In genomic region chr4:139454111-139454600, GRCh38 we compare ENCODE assay signal across 8 cellular contexts. TPM values are rescaled to one million over a fixed set of nuclear protein-coding genes. Genes with fewer than 3 reads are reported as not detected.
A peak's percentile ranks its signal among the peaks of the same experiment; 100 is the strongest.
DNase-seq lines count a peak whose midpoint lies in the region; ATAC-seq lines count a peak whose summit lies in the region.

Gene RAB33B (plus strand): TSS chr4:139454121. CDS start chr4:139454196, 75 bp downstream.

- H3K36me3 Mint-ChIP-seq in stimulated activated naive CD8-positive, alpha-beta T cell treated with anti-CD3 and anti-CD28 coated beads, Interleukin-15, Interleukin-2, amounts not matched to agents 100 ng/mL and 50 ng/mL, for 24 hours (ENCODE audit: low read depth), result peaks cover 7% of the 10 kb centered on the region
- peaks cover 7% of the 10 kb centered on the region for H3K36me3 Mint-ChIP-seq in T-cell

- POLR2A ChIA-PET in T-cell (lab: Charles Lee), result interaction anchor here in 1 of 2 donors (1.5 kb wide), 1 partner anchor 102 kb away, joined by 7 read pairs; the partner anchor contains the start of gene SETD7

- H3K4me1 Mint-ChIP-seq in stimulated activated naive CD8-positive, alpha-beta T cell treated with anti-CD3 and anti-CD28 coated beads, Interleukin-15, Interleukin-2, amounts not matched to agents 100 ng/mL and 50 ng/mL, for 24 hours (ENCODE audit: low read depth), result peaks cover 66% of the 10 kb centered on the region
- H3K4me1 Mint-ChIP-seq in T-cell, result peaks cover 62 to 71% (median 63%) of the 10 kb centered on the region in 3 donors

- H3K27ac Mint-ChIP-seq in stimulated activated naive CD8-positive, alpha-beta T cell treated with anti-CD3 and anti-CD28 coated beads, Interleukin-15, Interleukin-2, amounts not matched to agents 100 ng/mL and 50 ng/mL, for 24 hours, result peak within 1 kb of the TSS; percentile 92
- H3K27ac Mint-ChIP-seq in T-cell, result peak within 1 kb of the TSS; percentile 99

- CTCF ChIA-PET in T-cell (lab: Charles Lee), result interaction anchor here (0.6 to 1.7 kb wide), 2 partner anchors 40 to 460 kb away, joined by 6 to 7 read pairs; no protein-coding TSS in a partner anchor

- H3K4me3 Mint-ChIP-seq in stimulated activated naive CD8-positive, alpha-beta T cell treated with anti-CD3 and anti-CD28 coated beads, Interleukin-15, Interleukin-2, amounts not matched to agents 100 ng/mL and 50 ng/mL, for 24 hours, result peak within 1 kb of the TSS; percentile 93
- H3K4me3 Mint-ChIP-seq in T-cell, result peak within 1 kb of the TSS; percentile 87 to 98 (median 95)

- no peak for DNase-seq in stimulated activated naive CD8-positive, alpha-beta T cell treated with anti-CD3 and anti-CD28 coated beads, Interleukin-15, Interleukin-2, amounts not matched to agents 100 U/mL and 50 U/mL, for 24 hours
- DNase-seq in T-cell (peak in 1 of 34 experiments; percentile 4), fibroblast of peridontal ligament (ENCODE audit: extremely low read depth) (peak; percentile 87), occipital lobe (lab: John Stamatoyannopoulos, UW) (no peak), NCI-H526 treated with DMSO at 0.1 percent for 48 hours (lab: John Stamatoyannopoulos, UW) (no peak)
- DNase-seq in stimulated activated CD4-positive, alpha-beta T cell treated with anti-CD3 and anti-CD28 coated beads, Interleukin-15, amount 100 ng/mL, for 24 hours, result no peak

- no peaks in the 10 kb centered on the region for H3K27me3 Mint-ChIP-seq in stimulated activated naive CD8-positive, alpha-beta T cell treated with anti-CD3 and anti-CD28 coated beads, Interleukin-15, Interleukin-2, amounts not matched to agents 100 ng/mL and 50 ng/mL, for 24 hours
- H3K27me3 Mint-ChIP-seq in T-cell, result no peaks in the 10 kb centered on the region

- no peaks in the 10 kb centered on the region for H3K9me3 Mint-ChIP-seq in stimulated activated naive CD8-positive, alpha-beta T cell treated with anti-CD3 and anti-CD28 coated beads, Interleukin-15, Interleukin-2, amounts not matched to agents 100 ng/mL and 50 ng/mL, for 24 hours
- no peaks in the 10 kb centered on the region for H3K9me3 Mint-ChIP-seq in T-cell

- ATAC-seq in stimulated activated naive CD8-positive, alpha-beta T cell treated with anti-CD3 and anti-CD28 coated beads, Interleukin-15, Interleukin-2, amounts not matched to agents 100 U/mL and 50 U/mL, for 24 hours, result no peak
- ATAC-seq in HG03064 (IDR thresholded peaks at IDR 0.05; ENCODE audit: low read depth, unreplicated experiment) (peak; percentile 3), T-cell (replicated peaks in 1 of 4) (peak in 2 of 4 experiments; percentile 5)

RNA-seq across cellular contexts. Expression of gene RAB33B, which starts in this region (rescaled TPM):
- total RNA-seq in T-cell (10 to 100 TPM; 11.9 to 17.9 (median 12.8) TPM), occipital lobe (47.7 TPM)
